Comparison of ENCODE assay signal across 8 cellular contexts in the genomic region with DNA sequence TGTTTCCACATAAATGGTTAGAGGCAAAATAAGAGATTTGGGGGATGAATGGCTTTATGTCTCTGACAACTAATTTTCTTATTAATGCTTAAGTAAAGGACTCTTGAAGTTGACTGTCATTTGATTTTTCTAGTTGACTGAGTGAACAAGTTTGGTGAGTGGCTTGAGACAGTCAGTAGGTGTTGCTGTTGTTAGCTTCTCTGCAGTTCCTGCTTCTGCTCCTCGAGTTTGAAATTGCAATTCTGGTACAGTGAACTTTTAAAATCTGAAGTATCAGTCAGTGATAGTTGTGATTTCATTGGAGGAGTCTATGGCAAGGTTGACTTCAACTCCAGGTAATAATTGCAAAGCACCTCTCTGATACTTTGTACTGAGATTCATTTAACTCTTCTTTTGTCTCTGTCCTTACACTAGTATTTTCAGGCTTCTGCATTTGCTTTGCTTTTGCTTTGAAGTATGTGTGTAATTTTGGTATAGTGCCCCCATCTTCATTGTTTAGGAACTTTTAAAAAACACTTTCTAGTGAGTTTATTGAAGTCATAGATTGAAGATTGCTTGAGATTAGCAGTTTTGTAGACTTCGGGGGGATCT. TPM values are rescaled to one million over a fixed set of nuclear protein-coding genes. Genes with fewer than 3 reads are reported as not detected.
DNase-seq lines count a peak whose midpoint lies in the region; ATAC-seq and TF ChIP-seq lines count a peak whose summit lies in the region.

No MANE protein-coding gene starts in this region.

- H3K9me3 ChIP-seq in right lobe of liver, result no peaks in the 10 kb centered on the region
- H3K9me3 ChIP-seq in uterus, result no peaks in the 10 kb centered on the region

- H3K4me1 ChIP-seq in ACC112 (ENCODE audit: control insufficient read depth, insufficient read depth, low read length, unreplicated experiment), result peaks cover 18% of the 10 kb centered on the region
- peaks cover 0 to 36% (median 10%) of the 10 kb centered on the region in 4 donors for H3K4me1 ChIP-seq in right lobe of liver
- no peaks in the 10 kb centered on the region for H3K4me1 ChIP-seq in uterus

- no peaks in the 10 kb centered on the region for H3K27me3 ChIP-seq in ACC112 (ENCODE audit: insufficient read depth, low read length)
- H3K27me3 ChIP-seq in right lobe of liver, result no peaks in the 10 kb centered on the region
- no peaks in the 10 kb centered on the region for H3K27me3 ChIP-seq in uterus

- POLR2A ChIA-PET in MCF 10A (lab: Yijun Ruan, JAX), result interaction anchor here (0.8 to 8.5 kb wide), 26 partner anchors 12 to 964 kb away, joined by 3 to 108 read pairs (median 5); no protein-coding TSS in a partner anchor

- H3K27ac ChIP-seq in ACC112 (ENCODE audit: low read depth, low read length) (peak overlapping the region; percentile 81), right lobe of liver (no peak overlapping the region), uterus (peak overlapping the region in 1 of 2 donors; percentile 20)

- ATAC-seq in right lobe of liver (peak in 1 of 4 donors; percentile 13), HG03432 (IDR thresholded peaks at IDR 0.05; ENCODE audit: unreplicated experiment) (no peak)

- 30% methylated on average over 2 of the region's 2 CpGs for WGBS in right lobe of liver (ENCODE audit: insufficient coverage, low coverage, low lambda C conversion rate, missing lambda C conversion rate)

- TF ChIP-seq POLR2A in right lobe of liver (IDR thresholded peaks at IDR 0.05), result no peak
- no peak for TF ChIP-seq POLR2A in uterus (IDR thresholded peaks at IDR 0.05)

- TF ChIP-seq CTCF in MCF 10A (IDR thresholded peaks at IDR 0.05; ENCODE audit: unreplicated experiment), result peak; percentile 54
- TF ChIP-seq CTCF in right lobe of liver (IDR thresholded peaks at IDR 0.05), result peak; percentile 53 to 64 (median 61)
- peak; percentile 29 to 60 (median 45) for TF ChIP-seq CTCF in uterus (IDR thresholded peaks at IDR 0.05)

- H3K36me3 Mint-ChIP-seq in MCF 10A (ENCODE audit: insufficient read depth, unreplicated experiment), result peaks cover 8% of the 10 kb centered on the region

- peak overlapping the region; percentile 88 for H3K27ac Mint-ChIP-seq in MCF 10A (ENCODE audit: low read depth, unreplicated experiment)

- H3K4me1 Mint-ChIP-seq in MCF 10A (ENCODE audit: insufficient read depth, unreplicated experiment), result peaks cover 35% of the 10 kb centered on the region

- CTCF ChIA-PET in MCF 10A (lab: Yijun Ruan, JAX), result interaction anchor here (0.7 to 4.9 kb wide), 17 partner anchors 9 to 430 kb away, joined by 3 to 37 read pairs (median 4); no protein-coding TSS in a partner anchor

- intact Hi-C loops in MCF 10A (cut with micrococcal nuclease) (loop anchor here (1.0 to 5.0 kb wide), 7 partner anchors 50 to 532 kb away; no protein-coding TSS in a partner anchor), right lobe of liver (cut with DNase I) (no loop called here), uterus (cut with DNase I; ENCODE audit: low total_unique reads) (no loop called here)

- H2AFZ ChIP-seq in ACC112 (ENCODE audit: low read length, unreplicated experiment), result no peak overlapping the region

- DNase-seq in ELR (ENCODE audit: low read depth) (peak; percentile 58), NCI-H345 (lab: John Stamatoyannopoulos, UW) (peak; percentile 4), MCF 10A (ENCODE audit: unreplicated experiment) (peak; percentile 56), right lobe of liver (no peak), uterus (no peak), occipital lobe (lab: John Stamatoyannopoulos, UW) (no peak)

- no peaks in the 10 kb centered on the region for H3K9me3 Mint-ChIP-seq in MCF 10A (ENCODE audit: unreplicated experiment)

- peak overlapping the region; percentile 87 for H3K4me3 Mint-ChIP-seq in MCF 10A (ENCODE audit: unreplicated experiment)

- H3K27me3 Mint-ChIP-seq in MCF 10A (ENCODE audit: insufficient read depth, unreplicated experiment), result no peaks in the 10 kb centered on the region

- no TSS peak for BruUV-seq in MCF 10A (replicated peaks; lab: Mats Ljungman, UMichigan)

- peaks cover 59% of the 10 kb centered on the region for H3K79me2 ChIP-seq in ACC112 (ENCODE audit: control insufficient read depth, insufficient read depth, low read length, unreplicated experiment)

- H3K36me3 ChIP-seq in ACC112 (ENCODE audit: insufficient read depth, low read length) (no peaks in the 10 kb centered on the region), right lobe of liver (no peaks in the 10 kb centered on the region), uterus (no peaks in the 10 kb centered on the region)

- peak overlapping the region; percentile 84 for H3K4me3 ChIP-seq in ACC112 (ENCODE audit: low read depth, low read length)
- no peak overlapping the region for H3K4me3 ChIP-seq in right lobe of liver
- H3K4me3 ChIP-seq in uterus, result no peak overlapping the region

RNA-seq across cellular contexts. Expression of gene SIPA1L1, which starts 2.5 kb away (rescaled TPM):
- total RNA-seq in MCF 10A (2022) (58.1 and 69.7 TPM in 2 replicates), right lobe of liver (10 to 100 TPM; 25.7 to 30.8 (median 28.6) TPM), uterus (10 to 100 TPM in 3 of 4 donors, 1 to 10 TPM in 1; 8.2 to 78.6 (median 29.3) TPM), occipital lobe (13.6 TPM)

Comparison
In these comparisons a context has a peak if more than half of its experiments do, and no peak if none do; other contexts are left out.
1. DNase-seq: peak in ELR (single experiment), NCI-H345 (single experiment) and MCF 10A (single experiment); none in right lobe of liver (0 of 3), uterus (0 of 2) and occipital lobe (single experiment).
2. Peak in every context shown above with its lines, with median percentiles within 50 percentile points of each other: CTCF ChIP-seq.